9 cellular contexts compared by ENCODE assay signal in the genomic region with DNA sequence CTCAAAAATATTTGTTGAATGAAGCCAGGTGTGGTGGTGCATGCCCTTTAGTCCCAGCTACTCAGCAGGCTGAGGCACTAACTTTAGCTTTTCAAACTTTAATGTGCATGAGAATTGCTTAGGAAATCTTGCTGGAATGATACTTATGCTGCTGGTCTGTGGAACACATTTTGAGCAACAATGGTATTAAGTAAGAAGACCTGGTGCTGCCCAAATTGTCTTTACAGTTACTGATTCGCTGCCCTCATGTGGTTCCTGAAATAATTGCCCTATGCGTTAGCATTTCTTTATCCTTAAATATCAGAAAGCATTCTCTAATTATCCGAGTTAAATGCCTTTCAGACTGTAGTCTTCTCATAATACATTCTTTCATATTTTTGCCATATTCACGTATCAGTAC.
DNase-seq lines count a peak whose midpoint lies in the region; FAIRE-seq and TF ChIP-seq lines count a peak whose summit lies in the region.
"Had no signal": no experiment of that assay in that cellular context is flagged by ENCODE, and none has a peak within 500 bp of the region (broad histone marks: within the 10 kb centered on the region; RNA-seq: fewer than 3 reads in every experiment).

No MANE protein-coding gene starts in this region.

- H3K4me1 ChIP-seq in endodermal cell (ENCODE audit: control insufficient read depth, insufficient read depth, low read length) = peaks cover 5% of the 10 kb centered on the region
- peaks cover 8% of the 10 kb centered on the region for H3K4me1 ChIP-seq in parathyroid adenoma

- H3K9me3 ChIP-seq in endodermal cell (ENCODE audit: control insufficient read depth, low read length) (no peaks in the 10 kb centered on the region), parathyroid adenoma (ENCODE audit: control insufficient read depth, low read length) (no peaks in the 10 kb centered on the region)

- TF ChIP-seq CTCF in endodermal cell (conservative IDR thresholded peaks at IDR 0.05) (peak; percentile 76), parathyroid adenoma (IDR thresholded peaks at IDR 0.05) (peak; percentile 31)

- H3K27me3 ChIP-seq in endodermal cell (ENCODE audit: control insufficient read depth, insufficient read depth, low read length, poor library complexity, severe bottlenecking) (no peaks in the 10 kb centered on the region), parathyroid adenoma (ENCODE audit: control insufficient read depth, insufficient read depth, low read length) (no peaks in the 10 kb centered on the region)

- H3K9ac ChIP-seq in endodermal cell (ENCODE audit: extremely low read depth, low read length, poor library complexity, severe bottlenecking) = no peak overlapping the region
- no peak overlapping the region for H3K9ac ChIP-seq in parathyroid adenoma

- no peaks in the 10 kb centered on the region for H3K79me2 ChIP-seq in parathyroid adenoma

- H3K4me1 Mint-ChIP-seq in endodermal cell = peaks cover 14% of the 10 kb centered on the region
- no peaks in the 10 kb centered on the region for H3K4me1 Mint-ChIP-seq in activated T-cell treated with anti-CD3 and anti-CD28 coated beads, Interleukin-2, amount 50 U/mL, for 24 hours (ENCODE audit: low read depth)
- H3K4me1 Mint-ChIP-seq: naive thymus-derived CD4-positive, alpha-beta T cell had no signal

- H3K36me3 ChIP-seq in endodermal cell (ENCODE audit: control insufficient read depth, insufficient read depth, low read length) = no peaks in the 10 kb centered on the region
- no peaks in the 10 kb centered on the region for H3K36me3 ChIP-seq in parathyroid adenoma (ENCODE audit: control insufficient read depth, insufficient read depth, low read length)

- H3K4me2 ChIP-seq in parathyroid adenoma (ENCODE audit: low read length) = no peak overlapping the region

- peak overlapping the region; percentile 12 for H2AFZ ChIP-seq in parathyroid adenoma

- H3K27ac Mint-ChIP-seq in endodermal cell = no peak overlapping the region
- no peak overlapping the region for H3K27ac Mint-ChIP-seq in activated T-cell treated with anti-CD3 and anti-CD28 coated beads, Interleukin-2, amount 50 U/mL, for 24 hours
- H3K27ac Mint-ChIP-seq: naive thymus-derived CD4-positive, alpha-beta T cell had no signal

- DNase-seq in GM12891 (ENCODE audit: insufficient read length, low spot score) (no peak), NCI-H2196 treated with DMSO at 0.1 percent for 48 hours (lab: John Stamatoyannopoulos, UW; ENCODE audit: unreplicated experiment) (peak; percentile 66), endodermal cell (no peak), activated T-cell treated with anti-CD3 and anti-CD28 coated beads for 4 hours (no peak), GM12892 (ENCODE audit: insufficient read length) (no peak)
- DNase-seq in activated T-cell treated with anti-CD3 and anti-CD28 coated beads, Interleukin-2, amount 50 U/mL, for 24 hours = no peak
- no peak for DNase-seq in activated CD4-positive, alpha-beta T cell treated with anti-CD3 and anti-CD28 coated beads for 4 hours
- DNase-seq: naive thymus-derived CD4-positive, alpha-beta T cell had no signal

- H3K4me3 Mint-ChIP-seq in endodermal cell = no peak overlapping the region
- no peak overlapping the region for H3K4me3 Mint-ChIP-seq in activated T-cell treated with anti-CD3 and anti-CD28 coated beads, Interleukin-2, amount 50 U/mL, for 24 hours
- H3K4me3 Mint-ChIP-seq: naive thymus-derived CD4-positive, alpha-beta T cell had no signal

- no peaks in the 10 kb centered on the region for H3K27me3 Mint-ChIP-seq in endodermal cell (ENCODE audit: insufficient read depth)
- no peaks in the 10 kb centered on the region for H3K27me3 Mint-ChIP-seq in activated T-cell treated with anti-CD3 and anti-CD28 coated beads, Interleukin-2, amount 50 U/mL, for 24 hours

- H3K9me3 Mint-ChIP-seq in endodermal cell = no peaks in the 10 kb centered on the region
- H3K9me3 Mint-ChIP-seq in activated T-cell treated with anti-CD3 and anti-CD28 coated beads, Interleukin-2, amount 50 U/mL, for 24 hours = no peaks in the 10 kb centered on the region
- H3K9me3 Mint-ChIP-seq: naive thymus-derived CD4-positive, alpha-beta T cell had no signal

- TF ChIP-seq POLR2A in GM12891 (IDR thresholded peaks at IDR 0.05; ENCODE audit: low read depth, low read length) = no peak
- no peak for TF ChIP-seq POLR2A in GM12892 (IDR thresholded peaks at IDR 0.05; ENCODE audit: low read depth, low read length)

- H3K27ac ChIP-seq in endodermal cell (ENCODE audit: low read depth, low read length) (no peak overlapping the region), parathyroid adenoma (no peak overlapping the region)

- H3K4me3 ChIP-seq in endodermal cell (ENCODE audit: low read length) = no peak overlapping the region
- H3K4me3 ChIP-seq in parathyroid adenoma (ENCODE audit: low read depth, low read length) = no peak overlapping the region

- FAIRE-seq in GM12891 (lab: Jason Lieb, UNC) = peak; percentile 66
- FAIRE-seq in GM12892 (lab: Jason Lieb, UNC) = no peak

- no peaks in the 10 kb centered on the region for H3K36me3 Mint-ChIP-seq in endodermal cell (ENCODE audit: low read depth)
- H3K36me3 Mint-ChIP-seq in activated T-cell treated with anti-CD3 and anti-CD28 coated beads, Interleukin-2, amount 50 U/mL, for 24 hours (ENCODE audit: low read depth) = no peaks in the 10 kb centered on the region
- H3K36me3 Mint-ChIP-seq: naive thymus-derived CD4-positive, alpha-beta T cell had no signal

- 56 to 77% methylated on average over 4 of the region's 4 CpGs for WGBS in endodermal cell (ENCODE audit: insufficient coverage in 1 of 2, insufficient read length in 1 of 2), 2 experiments

TF ChIP-seq in GM12891, 5 proteins besides CTCF, POLR2A, EP300 and RAD21:
- no peak for TF ChIP-seq POU2F2 (IDR thresholded peaks at IDR 0.05; ENCODE audit: low read depth, low read length)
- TF ChIP-seq POLR2AphosphoS5 (IDR thresholded peaks at IDR 0.05; ENCODE audit: low read depth, low read length) = no peak
- TF ChIP-seq SPI1 (IDR thresholded peaks at IDR 0.05; ENCODE audit: low read depth, low read length) = no peak
- no peak for TF ChIP-seq PAX5 (IDR thresholded peaks at IDR 0.05; ENCODE audit: insufficient read depth, low read length, severe bottlenecking)
- no peak for TF ChIP-seq TAF1 (IDR thresholded peaks at IDR 0.05; ENCODE audit: low read depth, low read length)
